8 cellular contexts compared by ENCODE assay signal in the genomic region with DNA sequence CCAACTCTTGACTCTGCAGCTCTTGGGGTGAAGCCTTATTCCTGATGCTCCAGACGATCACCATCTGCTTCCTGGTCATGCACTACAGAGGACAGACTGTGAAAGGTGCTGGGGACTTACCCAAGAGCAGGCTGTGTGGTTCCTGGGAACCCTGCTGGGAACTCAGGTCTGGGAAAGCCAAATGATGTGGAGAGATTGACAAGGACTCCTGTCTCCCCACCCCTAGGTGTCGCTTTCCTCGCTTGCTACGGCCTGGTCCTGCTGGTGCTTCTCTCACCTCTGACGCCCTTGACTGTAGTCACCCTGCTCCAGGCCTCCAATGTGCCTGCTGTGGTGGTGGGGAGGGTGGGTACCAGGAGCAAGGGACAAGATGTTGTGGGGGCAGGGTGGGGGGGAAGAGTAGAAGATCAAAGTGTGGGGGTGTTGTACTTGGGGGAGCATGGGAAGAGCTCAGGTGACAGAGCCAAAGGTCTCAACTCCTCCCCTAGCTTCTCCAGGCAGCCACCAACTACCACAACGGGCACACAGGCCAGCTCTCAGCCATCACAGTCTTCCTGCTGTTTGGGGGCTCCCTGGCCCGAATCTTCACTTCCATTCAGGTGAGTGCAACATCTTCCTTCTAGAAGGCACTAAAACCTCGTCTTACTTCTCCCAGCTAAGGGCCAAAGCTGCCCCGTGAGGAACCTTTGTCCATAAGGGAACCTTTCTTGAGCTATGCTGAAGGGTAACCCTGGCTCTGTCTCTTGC. TPM values are rescaled to one million over a fixed set of nuclear protein-coding genes. Genes with fewer than 3 reads are reported as not detected.
DNase-seq lines count a peak whose midpoint lies in the region; ATAC-seq and TF ChIP-seq lines count a peak whose summit lies in the region.

No MANE protein-coding gene starts in this region.

- H3K4me3 Mint-ChIP-seq in H9 = no peak overlapping the region

- H3K9ac ChIP-seq in H9 (ENCODE audit: extremely low read depth, insufficient read length, low read length) = no peak overlapping the region

- WGBS in H9 (ENCODE audit: extremely low coverage, insufficient read length, low lambda C conversion rate) = no CpG with 5 or more reads among the region's 9 CpGs

- no peak overlapping the region for H2AFZ ChIP-seq in H9 (ENCODE audit: low read length)

- H2AK5ac ChIP-seq in H9 (ENCODE audit: insufficient read length, low read length) = no peak overlapping the region

- H3K27ac ChIP-seq in H9 (ENCODE audit: insufficient read length, low read depth, low read length) (no peak overlapping the region), WERI-Rb-1 (no peak overlapping the region)

- no peak overlapping the region for H3K14ac ChIP-seq in H9 (ENCODE audit: insufficient read depth, low read length)

- no peaks in the 10 kb centered on the region; the same call in 1 of the 2 replicates for H3K79me2 ChIP-seq in H9 (ENCODE audit: insufficient read depth, low read length)

- intact Hi-C loops in left colon (cut with DNase I, micrococcal nuclease) = no loop called here

- no peaks in the 10 kb centered on the region for H4K20me1 ChIP-seq in H9 (ENCODE audit: control insufficient read depth, insufficient read depth, insufficient read length)

- H3K36me3 Mint-ChIP-seq in H9 (ENCODE audit: insufficient read depth in 1 of 3, low read depth in 3 of 3) = peaks cover 13 to 43% (median 35%) of the 10 kb centered on the region in 3 experiments

- no peak overlapping the region for H2BK120ac ChIP-seq in H9 (ENCODE audit: low read depth, low read length, poor library complexity, severe bottlenecking)

- peak; percentile 11; the same call in 1 of the 2 replicates for TF ChIP-seq CTCF in AG10803 (conservative IDR thresholded peaks at IDR 0.05; ENCODE audit: low read length)
- peak; percentile 47 for TF ChIP-seq CTCF in H9 (conservative IDR thresholded peaks at IDR 0.05)
- TF ChIP-seq CTCF in WERI-Rb-1 (IDR thresholded peaks at IDR 0.05; ENCODE audit: low read depth, low read length) = peak; percentile 76

- peaks cover 0 to 3% of the 10 kb centered on the region in 2 experiments; a peak in 1 of 5 replicates for H3K9me3 Mint-ChIP-seq in H9

- no peak overlapping the region for H3K4me2 ChIP-seq in H9 (ENCODE audit: insufficient read depth, insufficient read length, low read length)

- H3K4ac ChIP-seq in H9 (ENCODE audit: low read depth, low read length) = no peak overlapping the region

- H3K9me3 ChIP-seq in H9 (ENCODE audit: control insufficient read depth, low read depth, low read length) = no peaks in the 10 kb centered on the region
- H3K9me3 ChIP-seq in WERI-Rb-1 (ENCODE audit: severe bottlenecking) = peaks cover 5% of the 10 kb centered on the region

- no peak overlapping the region for H4K91ac ChIP-seq in H9 (ENCODE audit: insufficient read length, low read depth, low read length)

- no peak overlapping the region for H2BK5ac ChIP-seq in H9 (ENCODE audit: insufficient read length, low read length)

- H2BK12ac ChIP-seq in H9 (ENCODE audit: insufficient read length, low read depth, low read length) = no peak overlapping the region

- H2BK20ac ChIP-seq in H9 (ENCODE audit: low read depth, low read length, poor library complexity, severe bottlenecking) = no peak overlapping the region

- DNase-seq in AG10803 (ENCODE audit: low read depth) = no peak
- peak; percentile 84 for DNase-seq in H9
- DNase-seq in WERI-Rb-1 = peak; percentile 74
- peak; percentile 62 to 69 for DNase-seq in left colon
- no peak for DNase-seq in SKM-1 treated with dmso at 0.1 percent for 144 hours (lab: John Stamatoyannopoulos, UW; ENCODE audit: unreplicated experiment)
- DNase-seq in HPDE6-E6E7 (ENCODE audit: extremely low spot score) = no peak

- H3K18ac ChIP-seq in H9 (ENCODE audit: insufficient read length, low read depth, low read length) = no peak overlapping the region

- H3K79me1 ChIP-seq in H9 (ENCODE audit: insufficient read depth, low read depth, low read length, poor library complexity, severe bottlenecking) = no peaks in the 10 kb centered on the region

- peak overlapping the region in 1 of 3 experiments; percentile 46; a peak in 1 of 7 replicates for H3K27ac Mint-ChIP-seq in H9

- H2BK15ac ChIP-seq in H9 (ENCODE audit: low read depth, low read length) = no peak overlapping the region

- H3K56ac ChIP-seq in H9 (ENCODE audit: insufficient read length, low read depth, low read length) = no peak overlapping the region

- no peak overlapping the region for H3K23ac ChIP-seq in H9 (ENCODE audit: insufficient read length, low read depth, low read length)

- ATAC-seq in left colon = peak; percentile 34
- no peak for ATAC-seq in GM21528 (IDR thresholded peaks at IDR 0.05; ENCODE audit: low FRiP score, unreplicated experiment)
- no peak for ATAC-seq in HG02763 (IDR thresholded peaks at IDR 0.05; ENCODE audit: unreplicated experiment)

- no peak overlapping the region for H3T11ph ChIP-seq in H9 (ENCODE audit: low read length)

- H3K4me1 Mint-ChIP-seq in H9 = peaks cover 31 to 60% of the 10 kb centered on the region in 2 experiments

- H3K36me3 ChIP-seq in WERI-Rb-1 = peaks cover 43% of the 10 kb centered on the region

- H3K23me2 ChIP-seq in H9 (ENCODE audit: insufficient read length, low read depth, low read length, poor library complexity, severe bottlenecking) = peaks cover 13% of the 10 kb centered on the region

- H3K27me3 Mint-ChIP-seq in H9 (ENCODE audit: low read depth) = no peaks in the 10 kb centered on the region; the same call in 1 of the 2 replicates

- no peak overlapping the region for H4K5ac ChIP-seq in H9 (ENCODE audit: insufficient read length, low read depth, low read length)

- no peaks in the 10 kb centered on the region; the same call in 1 of the 2 replicates for H3K4me1 ChIP-seq in H9 (ENCODE audit: insufficient read depth, low read length)

- H3K4me3 ChIP-seq in AG10803 (ENCODE audit: low read length) = no peak overlapping the region
- H3K4me3 ChIP-seq in WERI-Rb-1 (ENCODE audit: low read depth, low read length) = no peak overlapping the region

- H4K8ac ChIP-seq in H9 (replicated peaks; ENCODE audit: insufficient read length, low read depth, low read length) = no peak overlapping the region

- H3K27me3 ChIP-seq in H9 (ENCODE audit: insufficient read depth, low read length) (no peaks in the 10 kb centered on the region), WERI-Rb-1 (ENCODE audit: insufficient read depth, low read depth, severe bottlenecking) (no peaks in the 10 kb centered on the region)

RNA-seq across cellular contexts. Expression of a gene that starts 3.0 kb away (rescaled TPM):
- total RNA-seq in H9 (2021) = 7.7 TPM in 2 replicates
- total RNA-seq in left colon = under 1 TPM; 0.58 to 0.84 TPM

RNA-seq across cellular contexts. Expression of a gene that starts 3.2 kb away (rescaled TPM):
- total RNA-seq in H9 (2021) = 73.1 and 76.1 TPM in 2 replicates
- total RNA-seq in left colon = 10 to 100 TPM; 79.2 to 89.6 TPM

RNA-seq across cellular contexts. Expression of a gene that starts 7.4 kb away (rescaled TPM):
- total RNA-seq in H9 (2021) (0.37 and 0.42 TPM in 2 replicates), left colon (10 to 100 TPM; 35.0 to 74.0 TPM)

RNA-seq across cellular contexts. Expression of a gene that starts 25.1 kb away (rescaled TPM):
- total RNA-seq in H9 (2021) (80.6 and 83.1 TPM in 2 replicates), left colon (10 to 100 TPM; 30.9 to 34.1 TPM)

RNA-seq across cellular contexts. Expression of a gene that starts 27.9 kb away (rescaled TPM):
- total RNA-seq in H9 (2021) = 36.1 and 36.4 TPM in 2 replicates
- total RNA-seq in left colon = 10 to 100 TPM; 24.9 to 29.5 TPM

Comparison
In these comparisons a context has a peak if more than half of its experiments do, and no peak if none do; other contexts are left out.
1. DNase-seq: peak in H9 (single experiment), WERI-Rb-1 (single experiment) and left colon (2 of 2); none in AG10803 (single experiment), SKM-1 treated with dmso at 0.1 percent for 144 hours (single experiment) and HPDE6-E6E7 (single experiment).
2. CTCF ChIP-seq: peak in every context shown above with its lines; median percentile 76 in WERI-Rb-1; 47 in H9; 11 in AG10803.
3. RNA of a gene that starts 7.4 kb away (total RNA-seq): 35.0 to 74.0 TPM in left colon; 0.37 to 0.42 TPM in H9; every median in the first group is over 10 times any median in the second.